2 cellular contexts compared by ENCODE assay signal in genomic region chr20:58228103-58228483, GRCh38.
TF ChIP-seq lines count a peak whose summit lies in the region.

No MANE protein-coding gene starts in this region.

TF ChIP-seq in IMR-90, 13 proteins besides CTCF, POLR2A, EP300 and RAD21:
- TF ChIP-seq BHLHE40 (IDR thresholded peaks at IDR 0.05; ENCODE audit: low read depth, low read length) (no peak), MXI1 (IDR thresholded peaks at IDR 0.05; ENCODE audit: borderline replicate concordance, low read depth, low read length) (no peak), CEBPB (IDR thresholded peaks at IDR 0.05; ENCODE audit: low read depth, low read length) (no peak), SMC3 (IDR thresholded peaks at IDR 0.05; ENCODE audit: low read depth, low read length) (no peak)
- TF ChIP-seq, protein P1, sequence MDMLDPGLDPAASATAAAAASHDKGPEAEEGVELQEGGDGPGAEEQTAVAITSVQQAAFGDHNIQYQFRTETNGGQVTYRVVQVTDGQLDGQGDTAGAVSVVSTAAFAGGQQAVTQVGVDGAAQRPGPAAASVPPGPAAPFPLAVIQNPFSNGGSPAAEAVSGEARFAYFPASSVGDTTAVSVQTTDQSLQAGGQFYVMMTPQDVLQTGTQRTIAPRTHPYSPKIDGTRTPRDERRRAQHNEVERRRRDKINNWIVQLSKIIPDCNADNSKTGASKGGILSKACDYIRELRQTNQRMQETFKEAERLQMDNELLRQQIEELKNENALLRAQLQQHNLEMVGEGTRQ (IDR thresholded peaks at IDR 0.05; ENCODE audit: low read depth, low read length), result no peak

TF ChIP-seq in HepG2, 621 proteins besides CTCF, POLR2A, EP300 and RAD21:
- TF ChIP-seq ZNF557 (CRISPR knock-in tag; IDR thresholded peaks at IDR 0.05) (no peak), SOX13 (IDR thresholded peaks at IDR 0.05) (no peak), SOX13 (CRISPR knock-in tag; conservative IDR thresholded peaks at IDR 0.05 in 1 of 2, IDR thresholded peaks at IDR 0.05 in 1 of 2) (no peak)
